ENCODE assay signal across 21 cellular contexts in the genomic region with DNA sequence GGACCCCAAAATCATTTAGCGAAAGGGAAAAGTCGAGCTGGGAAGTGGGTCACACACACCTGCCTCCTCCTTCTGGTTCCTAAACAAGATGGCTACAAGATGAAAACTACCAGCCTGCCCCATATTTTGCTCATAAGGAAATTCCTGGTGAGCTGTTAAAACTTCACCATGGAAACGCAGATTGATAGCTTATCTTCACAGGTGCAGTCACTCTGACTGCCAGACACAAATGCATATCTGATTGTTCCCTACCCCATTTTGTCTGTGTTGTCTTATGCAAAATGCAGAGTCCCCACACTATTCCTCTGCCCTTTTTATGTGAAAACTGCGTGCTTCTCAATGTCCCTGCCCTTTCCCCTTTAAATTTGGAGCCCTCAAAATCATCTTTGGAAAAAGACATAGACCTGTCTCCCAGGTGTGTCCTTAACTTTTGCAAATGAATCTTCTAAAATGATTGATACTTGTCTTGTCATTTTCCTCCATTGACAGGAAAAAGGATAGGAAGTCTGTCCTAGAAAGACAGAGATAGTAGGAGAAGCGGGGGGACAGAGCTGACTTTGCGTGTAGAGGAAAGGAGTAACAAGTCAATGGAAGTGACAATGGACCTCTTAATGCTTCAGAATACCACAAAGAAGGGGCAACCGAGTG.
"Had no signal": no experiment of that assay in that cellular context is flagged by ENCODE, and none has a peak within 500 bp of the region (broad histone marks: within the 10 kb centered on the region; RNA-seq: fewer than 3 reads in every experiment).

No MANE protein-coding gene starts in this region.

- H3K9me3 ChIP-seq: ovary, right atrium auricular region, testis, tibial nerve, upper lobe of right lung, vagina had no signal

- H2AFZ ChIP-seq: neural progenitor cell had no signal

- H3K27ac ChIP-seq: neural progenitor cell, ovary, right atrium auricular region, sigmoid colon, skin epidermis, testis, tibial nerve, upper lobe of right lung, vagina had no signal

- H3K27me3 ChIP-seq: neural progenitor cell, ovary, right atrium auricular region, sigmoid colon, testis, tibial nerve, upper lobe of right lung, vagina had no signal

- DNase-seq: effector memory CD8-positive, alpha-beta T cell; foreskin melanocyte; head of caudate nucleus; hippocampal formation; left colon; natural killer cell; nucleus accumbens; ovary; sigmoid colon; stimulated activated CD4-positive, alpha-beta T cell treated with anti-CD3 and anti-CD28 coated beads, Interleukin-2, amount 100 ng/mL, for 24 hours; stimulated activated CD4-positive, alpha-beta T cell treated with anti-CD3 and anti-CD28 coated beads, Interleukin-4, amount 100 ng/mL, for 4 hours; stimulated activated naive B cell treated with anti-CD40 and anti-IgM and Interleukin-4, amounts not matched to agents 10 μg/mL and 1 μg/mL and 100 μg/mL, for 72 hours; stimulated activated naive CD8-positive, alpha-beta T cell treated with anti-CD3 and anti-CD28 coated beads, Interleukin-15, amount 100 ng/mL, for 72 hours; testis; upper lobe of right lung had no signal

- H3K4me1 ChIP-seq: right atrium auricular region, sigmoid colon, testis, tibial nerve, upper lobe of right lung, vagina had no signal

- FAIRE-seq: endothelial cell of umbilical vein had no signal

- ATAC-seq: effector memory CD8-positive, alpha-beta T cell; left colon; natural killer cell; stimulated activated naive B cell treated with anti-CD40 and anti-IgM and Interleukin-4, amounts not matched to agents 10 μg/mL and 1 μg/mL and 100 μg/mL, for 72 hours; stimulated activated naive CD8-positive, alpha-beta T cell treated with anti-CD3 and anti-CD28 coated beads, Interleukin-15, amount 100 ng/mL, for 72 hours; upper lobe of right lung had no signal

- H3K36me3 ChIP-seq: neural progenitor cell, ovary, right atrium auricular region, sigmoid colon, tibial nerve, upper lobe of right lung, vagina had no signal

- H3K9ac ChIP-seq: neural progenitor cell had no signal

- H3K4me2 ChIP-seq: neural progenitor cell had no signal

- H3K4me3 ChIP-seq: neural progenitor cell, ovary, right atrium auricular region, sigmoid colon, skin epidermis, testis, tibial nerve, upper lobe of right lung, vagina had no signal
